26 cellular contexts compared by ENCODE assay signal in the genomic region with DNA sequence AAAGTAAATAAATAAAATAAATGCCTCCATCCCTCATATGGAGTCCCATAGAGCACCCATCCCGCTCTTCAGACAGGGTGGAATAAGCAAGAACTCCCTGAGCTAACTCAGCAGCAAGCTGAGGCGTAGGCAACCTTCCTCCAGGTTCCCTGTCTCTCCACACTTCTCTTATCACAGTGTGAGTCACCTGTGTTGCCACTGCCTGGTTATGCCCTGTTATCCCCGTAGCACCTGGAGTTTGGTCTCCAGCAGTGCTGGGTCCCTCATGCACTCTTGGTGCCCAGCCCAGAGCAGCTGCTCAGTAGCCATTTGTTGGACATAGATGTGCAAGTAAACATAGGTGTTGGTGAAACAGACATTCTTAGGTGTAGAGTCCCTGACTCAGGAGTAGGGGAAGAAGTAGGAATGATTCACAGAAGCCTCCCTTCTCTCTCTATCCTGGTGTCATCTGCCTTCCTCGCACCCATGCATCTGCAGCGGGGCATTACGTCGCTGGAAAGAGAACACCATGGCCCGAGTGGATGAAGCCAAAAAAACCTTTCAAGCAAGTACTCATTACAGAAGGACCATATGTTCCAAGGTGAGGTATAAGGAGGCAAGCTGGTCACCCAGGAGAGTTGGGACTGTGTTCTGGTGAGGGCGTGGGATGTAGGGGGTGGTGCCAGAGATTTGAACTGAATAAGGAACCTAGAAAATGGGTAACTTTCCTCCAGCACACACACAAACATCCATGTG. TPM values are rescaled to one million over a fixed set of nuclear protein-coding genes. Genes with fewer than 3 reads are reported as not detected.
DNase-seq lines count a peak whose midpoint lies in the region; ATAC-seq, FAIRE-seq and TF ChIP-seq lines count a peak whose summit lies in the region.
"Had no signal": no experiment of that assay in that cellular context is flagged by ENCODE, and none has a peak within 500 bp of the region (broad histone marks: within the 10 kb centered on the region; RNA-seq: fewer than 3 reads in every experiment).

No MANE protein-coding gene starts in this region.

- 96 to 97% methylated on average over 9 of the region's 9 CpGs for WGBS in GM23248 (ENCODE audit: low coverage in 1 of 2, low lambda C conversion rate in 2 of 2, missing lambda C conversion rate in 2 of 2), 2 experiments

- peaks cover 2% of the 10 kb centered on the region for H3K36me3 ChIP-seq in bronchial epithelial cell (ENCODE audit: control insufficient read depth, insufficient read depth, low read length)
- no peaks in the 10 kb centered on the region for H3K36me3 ChIP-seq in mucosa of descending colon (ENCODE audit: low read depth)
- no peaks in the 10 kb centered on the region for H3K36me3 ChIP-seq in GM23248 (ENCODE audit: low read depth)
- H3K36me3 ChIP-seq: left ventricle myocardium inferior had no signal

- H3K9me3 ChIP-seq in mucosa of descending colon (no peaks in the 10 kb centered on the region), GM23248 (ENCODE audit: low read depth) (no peaks in the 10 kb centered on the region)
- H3K9me3 ChIP-seq: left ventricle myocardium inferior, psoas muscle, tibial nerve had no signal

- no peaks in the 10 kb centered on the region for H4K20me1 ChIP-seq in GM23248 (ENCODE audit: insufficient read depth)

- H3K27me3 ChIP-seq in bronchial epithelial cell (ENCODE audit: control insufficient read depth, insufficient read depth, low read length) = no peaks in the 10 kb centered on the region
- no peaks in the 10 kb centered on the region for H3K27me3 ChIP-seq in GM23248 (replicated peaks; ENCODE audit: insufficient read depth)
- H3K27me3 ChIP-seq: tibial nerve had no signal

- H3K79me2 ChIP-seq in GM23248 (ENCODE audit: insufficient read depth) = no peaks in the 10 kb centered on the region

- H3K4me3 ChIP-seq in bronchial epithelial cell (ENCODE audit: low read depth, low read length) = no peak overlapping the region
- no peak overlapping the region for H3K4me3 ChIP-seq in mucosa of descending colon
- no peak overlapping the region for H3K4me3 ChIP-seq in GM23248
- H3K4me3 ChIP-seq: GM23338, left ventricle myocardium inferior, psoas muscle, tibial nerve had no signal

- H3K9ac ChIP-seq in GM23248 = no peak overlapping the region

- H3F3A ChIP-seq in GM23248 (ENCODE audit: insufficient read depth) = peaks cover 15% of the 10 kb centered on the region

- TF ChIP-seq CTCF in bronchial epithelial cell (IDR thresholded peaks at IDR 0.05; ENCODE audit: insufficient read depth, low read length, severe bottlenecking) = no peak
- no peak for TF ChIP-seq CTCF in mucosa of descending colon (IDR thresholded peaks at IDR 0.05)

- intact Hi-C loops in mucosa of descending colon (cut with DNase I, micrococcal nuclease) = no loop called here

- ATAC-seq in mucosa of descending colon (peak; percentile 70), HG02623 (IDR thresholded peaks at IDR 0.05; ENCODE audit: unreplicated experiment) (no peak), GM19463 (IDR thresholded peaks at IDR 0.05; ENCODE audit: unreplicated experiment) (no peak)
- ATAC-seq: psoas muscle, SK-N-SH treated with all-trans-retinoic acid at 6 μM for 48 hours had no signal

- no peak overlapping the region for H3K4me2 ChIP-seq in GM23248 (ENCODE audit: unreplicated experiment)
- H3K4me2 ChIP-seq: GM23338 had no signal

- H3K27ac ChIP-seq in GM23248 = no peak overlapping the region
- H3K27ac ChIP-seq: 22Rv1, left ventricle myocardium inferior, psoas muscle, tibial nerve had no signal

- in situ Hi-C loops in GM23248 (cut with MboI) = no loop called here

- H2AFZ ChIP-seq in GM23248 = no peak overlapping the region
- H2AFZ ChIP-seq: GM23338 had no signal

- DNase-seq in NCI-H146 (lab: John Stamatoyannopoulos, UW) (peak; percentile 6), NCI-H146 treated with DMSO at 0.1 percent for 48 hours (lab: John Stamatoyannopoulos, UW; ENCODE audit: unreplicated experiment) (no peak), DMS 273 (lab: John Stamatoyannopoulos, UW; ENCODE audit: unreplicated experiment) (peak; percentile 77), bronchial epithelial cell (ENCODE audit: low read depth) (peak; percentile 23), mucosa of descending colon (no peak), GM23248 (no peak)
- DNase-seq: activated naive CD4-positive, alpha-beta T cell treated with anti-CD3 and anti-CD28 coated beads, Interleukin-2, amount 50 U/mL, for 16 hours; AML-193; CD8-positive, alpha-beta memory T cell; left ventricle myocardium inferior; NCI-H1105; NCI-H2081 treated with DMSO at 0.1 percent for 48 hours; NCI-H510A treated with DMSO at 0.1 percent for 48 hours; psoas muscle; RPMI8226; stimulated activated CD4-positive, alpha-beta T cell treated with anti-CD3 and anti-CD28 coated beads, Interleukin-2, amount 100 ng/mL, for 48 hours; stimulated activated naive CD4-positive, alpha-beta T cell treated with Interleukin-2 at 50 U/mL for 16 hours had no signal

- no peaks in the 10 kb centered on the region for H3K9me2 ChIP-seq in GM23248 (ENCODE audit: insufficient read depth)

- no peaks in the 10 kb centered on the region for H3K4me1 ChIP-seq in mucosa of descending colon (ENCODE audit: low read depth)
- peaks cover 15% of the 10 kb centered on the region for H3K4me1 ChIP-seq in GM23248 (ENCODE audit: insufficient read depth)
- H3K4me1 ChIP-seq: psoas muscle, tibial nerve had no signal

- FAIRE-seq in bronchial epithelial cell (lab: Jason Lieb, UNC) = no peak
- FAIRE-seq: astrocyte, GM12892, GM19239 had no signal

RNA-seq across cellular contexts. Expression of a gene that starts 56.0 kb away (rescaled TPM):
- total RNA-seq in bronchial epithelial cell (21.9 and 28.7 TPM in 2 replicates), mucosa of descending colon (10 to 100 TPM; 31.6 to 42.9 (median 38.0) TPM)
- total RNA-seq in GM23248 (2014; rRNA removed; shearing (Covaris generic)) = 34.2 and 51.7 TPM in 2 replicates
- 32.7 and 33.3 TPM in 2 replicates for polyA plus RNA-seq in GM23248 (2016; fragmentation: Nextera tagmentation; extraction: Ambion mirVana)

Comparison
In these comparisons a context has a peak if more than half of its experiments do, and no peak if none do; other contexts are left out.
1. DNase-seq: peak in NCI-H146 (single experiment), DMS 273 (single experiment) and bronchial epithelial cell (single experiment); none in NCI-H146 treated with DMSO at 0.1 percent for 48 hours (single experiment), mucosa of descending colon (0 of 3) and GM23248 (single experiment).